In genomic region chr1:155974208-155975165, GRCh38 we compare ENCODE assay signal across 1 cellular context.
A peak's percentile ranks its signal among the peaks of the same experiment; 100 is the strongest.
TF ChIP-seq lines count a peak whose summit lies in the region.

No MANE protein-coding gene starts in this region.

TF ChIP-seq in GM12878, 131 proteins besides CTCF, POLR2A, EP300 and RAD21:
- TF ChIP-seq WRNIP1 (IDR thresholded peaks at IDR 0.05; ENCODE audit: borderline replicate concordance, low read depth, low read length) (0 out of 2 replicates have a peak, but pooled peaks have one; percentile 31), PAX5 (IDR thresholded peaks at IDR 0.05; ENCODE audit: borderline replicate concordance, low read depth, low read length) (0 out of 2 replicates have a peak, but pooled peaks have one; percentile 45), MXI1 (IDR thresholded peaks at IDR 0.05; ENCODE audit: low read depth, low read length) (no peak), USF1 (IDR thresholded peaks at IDR 0.05; ENCODE audit: borderline replicate concordance, extremely low read length, insufficient read depth, low read depth, low read length) (no peak), IRF5 (IDR thresholded peaks at IDR 0.05; ENCODE audit: borderline replicate concordance) (no peak), KLF5 (IDR thresholded peaks at IDR 0.05; ENCODE audit: partially characterized antibody) (no peak), RAD51 (IDR thresholded peaks at IDR 0.05) (no peak), POLR2AphosphoS5 (IDR thresholded peaks at IDR 0.05; ENCODE audit: low read length) (0 out of 2 replicates have a peak, but pooled peaks have one; percentile 17)
- TF ChIP-seq, protein P1, sequence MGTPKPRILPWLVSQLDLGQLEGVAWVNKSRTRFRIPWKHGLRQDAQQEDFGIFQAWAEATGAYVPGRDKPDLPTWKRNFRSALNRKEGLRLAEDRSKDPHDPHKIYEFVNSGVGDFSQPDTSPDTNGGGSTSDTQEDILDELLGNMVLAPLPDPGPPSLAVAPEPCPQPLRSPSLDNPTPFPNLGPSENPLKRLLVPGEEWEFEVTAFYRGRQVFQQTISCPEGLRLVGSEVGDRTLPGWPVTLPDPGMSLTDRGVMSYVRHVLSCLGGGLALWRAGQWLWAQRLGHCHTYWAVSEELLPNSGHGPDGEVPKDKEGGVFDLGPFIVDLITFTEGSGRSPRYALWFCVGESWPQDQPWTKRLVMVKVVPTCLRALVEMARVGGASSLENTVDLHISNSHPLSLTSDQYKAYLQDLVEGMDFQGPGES (IDR thresholded peaks at IDR 0.05): no peak
- TF ChIP-seq, protein P2, sequence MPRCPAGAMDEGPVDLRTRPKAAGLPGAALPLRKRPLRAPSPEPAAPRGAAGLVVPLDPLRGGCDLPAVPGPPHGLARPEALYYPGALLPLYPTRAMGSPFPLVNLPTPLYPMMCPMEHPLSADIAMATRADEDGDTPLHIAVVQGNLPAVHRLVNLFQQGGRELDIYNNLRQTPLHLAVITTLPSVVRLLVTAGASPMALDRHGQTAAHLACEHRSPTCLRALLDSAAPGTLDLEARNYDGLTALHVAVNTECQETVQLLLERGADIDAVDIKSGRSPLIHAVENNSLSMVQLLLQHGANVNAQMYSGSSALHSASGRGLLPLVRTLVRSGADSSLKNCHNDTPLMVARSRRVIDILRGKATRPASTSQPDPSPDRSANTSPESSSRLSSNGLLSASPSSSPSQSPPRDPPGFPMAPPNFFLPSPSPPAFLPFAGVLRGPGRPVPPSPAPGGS (IDR thresholded peaks at IDR 0.05; ENCODE audit: borderline replicate concordance, insufficient read depth, low read depth, low read length, poor library complexity, severe bottlenecking): no peak
